In genomic region chr11:34356918-34357645, GRCh38 we compare ENCODE assay signal across 8 cellular contexts. TPM values are rescaled to one million over a fixed set of nuclear protein-coding genes. Genes with fewer than 3 reads are reported as not detected.
DNase-seq lines count a peak whose midpoint lies in the region; ATAC-seq and TF ChIP-seq lines count a peak whose summit lies in the region.

No MANE protein-coding gene starts in this region.

- peaks cover 1% of the 10 kb centered on the region for H3K36me3 Mint-ChIP-seq in activated naive CD8-positive, alpha-beta T cell treated with anti-CD3 and anti-CD28 coated beads for 36 hours

- peak overlapping the region; percentile 67 for H3K4me3 Mint-ChIP-seq in activated naive CD8-positive, alpha-beta T cell treated with anti-CD3 and anti-CD28 coated beads for 36 hours

- peaks cover 22% of the 10 kb centered on the region for H3K4me1 Mint-ChIP-seq in activated naive CD8-positive, alpha-beta T cell treated with anti-CD3 and anti-CD28 coated beads for 36 hours

- no peaks in the 10 kb centered on the region for H3K9me3 ChIP-seq in parathyroid adenoma (ENCODE audit: control insufficient read depth, low read length)

- H3K27ac Mint-ChIP-seq in activated naive CD8-positive, alpha-beta T cell treated with anti-CD3 and anti-CD28 coated beads for 36 hours: no peak overlapping the region

- intact Hi-C loops in cardiac septum (cut with DNase I): loop anchor here (5.0 kb wide), 3 partner anchors 90 to 250 kb away; partner anchors contain the start of gene NAT10

- peak overlapping the region; percentile 74 for H2AFZ ChIP-seq in parathyroid adenoma

- no peaks in the 10 kb centered on the region for H3K79me2 ChIP-seq in parathyroid adenoma

- H3K27me3 ChIP-seq in parathyroid adenoma (ENCODE audit: control insufficient read depth, insufficient read depth, low read length): no peaks in the 10 kb centered on the region

- peak overlapping the region; percentile 72 for H3K4me2 ChIP-seq in parathyroid adenoma (ENCODE audit: low read length)

- H3K27me3 Mint-ChIP-seq in activated naive CD8-positive, alpha-beta T cell treated with anti-CD3 and anti-CD28 coated beads for 36 hours: peaks cover 61% of the 10 kb centered on the region

- peak; percentile 23 for ATAC-seq in HG03159 (IDR thresholded peaks at IDR 0.05; ENCODE audit: unreplicated experiment)

- H3K4me1 ChIP-seq in parathyroid adenoma: no peaks in the 10 kb centered on the region

- no peaks in the 10 kb centered on the region for H3K9me3 Mint-ChIP-seq in activated naive CD8-positive, alpha-beta T cell treated with anti-CD3 and anti-CD28 coated beads for 36 hours

- no peak overlapping the region for H3K27ac ChIP-seq in parathyroid adenoma

- no peak for TF ChIP-seq CTCF in parathyroid adenoma (IDR thresholded peaks at IDR 0.05)

- DNase-seq in DMS 273 (lab: John Stamatoyannopoulos, UW; ENCODE audit: unreplicated experiment): peak; percentile 72
- DNase-seq in DMS 273 treated with DMSO at 0.1 percent for 48 hours (lab: John Stamatoyannopoulos, UW): no peak
- peak; percentile 44 for DNase-seq in SK-N-DZ (ENCODE audit: low spot score)
- DNase-seq in activated naive CD8-positive, alpha-beta T cell treated with anti-CD3 and anti-CD28 coated beads for 36 hours: peak; percentile 53
- peak; percentile 82 for DNase-seq in cardiac septum (ENCODE audit: low spot score)
- no peak for DNase-seq in inferior parietal cortex (ENCODE audit: extremely low spot score)

- H3K36me3 ChIP-seq in parathyroid adenoma (ENCODE audit: control insufficient read depth, insufficient read depth, low read length): no peaks in the 10 kb centered on the region

- no peak overlapping the region for H3K9ac ChIP-seq in parathyroid adenoma

- peak overlapping the region; percentile 40 for H3K4me3 ChIP-seq in parathyroid adenoma (ENCODE audit: low read depth, low read length)

RNA-seq across cellular contexts. Expression of gene ABTB2, which starts 0.7 kb away (rescaled TPM):
- 0.03 TPM in 1 of 2 replicates, not detected in the other for polyA plus RNA-seq in SK-N-DZ (2014; cell fraction: cytosol; rRNA removed)
- polyA plus RNA-seq in SK-N-DZ (2014; cell fraction: nucleus; rRNA removed): not detected in 2 replicates
- total RNA-seq in activated naive CD8-positive, alpha-beta T cell treated with anti-CD3 and anti-CD28 coated beads for 36 hours: 1 to 10 TPM; 1.4 to 1.5 TPM
- total RNA-seq in cardiac septum: 27.9 TPM

Comparison
In these comparisons a context has a peak if more than half of its experiments do, and no peak if none do; other contexts are left out.
1. DNase-seq: peak in DMS 273 (single experiment), SK-N-DZ (single experiment), activated naive CD8-positive, alpha-beta T cell treated with anti-CD3 and anti-CD28 coated beads for 36 hours (single experiment) and cardiac septum (single experiment); none in DMS 273 treated with DMSO at 0.1 percent for 48 hours (single experiment) and inferior parietal cortex (single experiment).
2. RNA of gene ABTB2, which starts 0.7 kb away (total RNA-seq): 27.9 TPM in cardiac septum (single experiment); 1.4 to 1.5 TPM in activated naive CD8-positive, alpha-beta T cell treated with anti-CD3 and anti-CD28 coated beads for 36 hours; every median in the first group is over 10 times any median in the second.